8 cellular contexts compared by ENCODE assay signal in the genomic region with DNA sequence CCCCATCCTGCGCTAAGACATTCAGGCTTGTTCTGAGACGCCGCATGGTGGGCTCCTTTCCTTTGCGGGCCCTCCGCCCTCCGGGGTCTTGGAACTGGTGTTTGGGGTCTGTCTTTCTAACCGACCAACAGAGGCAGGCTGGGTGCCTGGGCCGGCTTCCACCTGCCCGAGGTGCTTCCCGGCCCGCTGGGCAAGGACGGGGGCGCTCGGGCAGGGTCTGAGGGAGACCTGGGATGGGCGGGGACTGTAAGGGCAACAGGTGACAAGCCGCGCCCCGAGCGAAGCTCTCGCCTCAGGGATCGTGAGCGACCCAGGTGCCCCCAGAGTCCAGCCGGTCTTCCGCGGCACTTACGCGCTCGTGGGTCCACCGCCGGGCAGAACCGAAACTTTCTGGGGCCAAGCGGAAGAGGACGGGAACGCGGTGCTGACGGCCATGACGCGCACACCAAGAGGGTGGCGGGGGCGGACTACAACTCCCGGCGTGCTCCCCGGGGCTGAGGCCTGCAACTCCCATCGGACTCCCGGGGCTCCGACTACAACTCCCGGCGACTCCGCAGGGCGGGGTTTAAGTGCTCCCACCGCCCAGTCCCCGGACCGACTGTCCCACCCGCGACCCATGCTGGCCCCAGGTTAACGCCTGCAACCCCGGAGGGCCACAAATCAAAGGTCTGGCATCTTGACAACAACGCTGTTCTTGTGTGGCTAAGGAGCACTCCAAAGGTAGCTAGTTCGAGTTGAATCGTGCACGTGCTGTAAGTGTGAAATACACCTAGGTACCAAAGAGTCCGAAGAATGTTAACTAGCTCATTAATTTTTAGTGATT. TPM values are rescaled to one million over a fixed set of nuclear protein-coding genes. Genes with fewer than 3 reads are reported as not detected.
DNase-seq lines count a peak whose midpoint lies in the region; FAIRE-seq and TF ChIP-seq lines count a peak whose summit lies in the region.

A gene (minus strand): TSS at position 455 of the 823 bp plus-strand sequence. CDS start 10,914 bp downstream, outside the sequence.

- H3K4me1 Mint-ChIP-seq in H9, result peaks cover 21 to 27% of the 10 kb centered on the region in 2 experiments

- H3T11ph ChIP-seq in H9 (ENCODE audit: low read length), result no peak within 1 kb of the TSS

- no peak within 1 kb of the TSS for H3K4ac ChIP-seq in H9 (ENCODE audit: low read depth, low read length)

- peak within 1 kb of the TSS; percentile 69 for H3K14ac ChIP-seq in H9 (ENCODE audit: insufficient read depth, low read length)

- no peaks in the 10 kb centered on the region for H3F3A ChIP-seq in MM.1S (ENCODE audit: insufficient read depth, low read length)
- peaks cover 11% of the 10 kb centered on the region for H3F3A ChIP-seq in SK-N-SH (replicated peaks; ENCODE audit: insufficient read depth)

- no peak within 1 kb of the TSS for H2BK120ac ChIP-seq in H9 (ENCODE audit: low read depth, low read length, poor library complexity, severe bottlenecking)

- H3K4me2 ChIP-seq in H9 (ENCODE audit: insufficient read depth, insufficient read length, low read length) (peak within 1 kb of the TSS; percentile 77), MM.1S (ENCODE audit: low read depth, low read length) (peak within 1 kb of the TSS; percentile 88), SK-N-SH (peak within 1 kb of the TSS; percentile 98)

- H3K79me2 ChIP-seq in H9 (ENCODE audit: insufficient read depth, low read length) (peaks cover 2% of the 10 kb centered on the region; the same call in 1 of the 2 replicates), MM.1S (ENCODE audit: low read length) (no peaks in the 10 kb centered on the region), SK-N-SH (ENCODE audit: insufficient read depth) (peaks cover 2% of the 10 kb centered on the region; the same call in 1 of the 2 replicates)

- H2AK5ac ChIP-seq in H9 (ENCODE audit: insufficient read length, low read length), result no peak within 1 kb of the TSS

- no peak within 1 kb of the TSS for H2BK5ac ChIP-seq in H9 (ENCODE audit: insufficient read length, low read length)

- H3K4me3 Mint-ChIP-seq in H9, result peak within 1 kb of the TSS; percentile 83 to 88

- TF ChIP-seq EP300 in SK-N-SH (IDR thresholded peaks at IDR 0.05; ENCODE audit: borderline replicate concordance in 1 of 2, low read depth in 1 of 2, low read length in 1 of 2), result no peak

- H3K36me3 Mint-ChIP-seq in H9 (ENCODE audit: insufficient read depth in 1 of 3, low read depth in 3 of 3), result peaks cover 0 to 3% (median 0%) of the 10 kb centered on the region in 3 experiments; a peak in 1 of 7 replicates

- CTCF ChIA-PET in SK-N-SH (lab: Yijun Ruan, JAX), result interaction anchor here (1.1 to 2.7 kb wide), 3 partner anchors 10 to 82 kb away, joined by 3 to 7 read pairs (median 4); no protein-coding TSS in a partner anchor

- H3K4me1 ChIP-seq in H9 (ENCODE audit: insufficient read depth, low read length) (peaks cover 13% of the 10 kb centered on the region; the same call in 1 of the 2 replicates), MM.1S (ENCODE audit: low read length) (peaks cover 15% of the 10 kb centered on the region), SK-N-SH (ENCODE audit: control insufficient read depth in 1 of 2, insufficient read depth in 2 of 2, low read depth in 1 of 2, low read length in 1 of 2) (peaks cover 8 to 17% of the 10 kb centered on the region in 2 experiments; a peak in 3 of 4 replicates)

- H2AFZ ChIP-seq in H9 (ENCODE audit: low read length) (peak within 1 kb of the TSS; percentile 43), MM.1S (ENCODE audit: low read length) (peak within 1 kb of the TSS; percentile 99), SK-N-SH (ENCODE audit: low read depth) (peak within 1 kb of the TSS; percentile 99)

- H4K5ac ChIP-seq in H9 (ENCODE audit: insufficient read length, low read depth, low read length), result no peak within 1 kb of the TSS

- H4K8ac ChIP-seq in H9 (replicated peaks; ENCODE audit: insufficient read length, low read depth, low read length), result no peak within 1 kb of the TSS

- H3K9me3 Mint-ChIP-seq in H9, result no peaks in the 10 kb centered on the region

- H3K23ac ChIP-seq in H9 (ENCODE audit: insufficient read length, low read depth, low read length), result no peak within 1 kb of the TSS

- no peak within 1 kb of the TSS for H3K18ac ChIP-seq in H9 (ENCODE audit: insufficient read length, low read depth, low read length)

- FAIRE-seq in G401.6 (lab: Jason Lieb, UNC), result peak; percentile 58

- H4K91ac ChIP-seq in H9 (ENCODE audit: insufficient read length, low read depth, low read length), result no peak within 1 kb of the TSS

- no peak within 1 kb of the TSS for H2BK12ac ChIP-seq in H9 (ENCODE audit: insufficient read length, low read depth, low read length)

- H4K20me1 ChIP-seq in H9 (ENCODE audit: control insufficient read depth, insufficient read depth, insufficient read length) (no peaks in the 10 kb centered on the region), MM.1S (ENCODE audit: insufficient read depth, low read length) (no peaks in the 10 kb centered on the region), SK-N-SH (ENCODE audit: insufficient read depth) (no peaks in the 10 kb centered on the region)

- H3K23me2 ChIP-seq in H9 (ENCODE audit: insufficient read length, low read depth, low read length, poor library complexity, severe bottlenecking), result peaks cover 3% of the 10 kb centered on the region

- DNase-seq in H9 (peak; percentile 94), MM.1S (peak; percentile 83), SK-N-SH (peak; percentile 97), globus pallidus (ENCODE audit: low spot score) (peak; percentile 89), nucleus accumbens (lab: John Stamatoyannopoulos, UW) (peak in 55 of 56 donors; percentile 55 to 95 (median 84)), superior temporal gyrus (ENCODE audit: extremely low spot score) (peak; percentile 89)
- DNase-seq in activated naive CD4-positive, alpha-beta T cell treated with anti-CD3 and anti-CD28 coated beads, Interleukin-2, amount 50 U/mL, for 16 hours, result peak; percentile 91

- POLR2A ChIA-PET in SK-N-SH (lab: Yijun Ruan, JAX), result no interaction called here

- H3K9me3 ChIP-seq in H9 (ENCODE audit: control insufficient read depth, low read depth, low read length) (no peaks in the 10 kb centered on the region), MM.1S (replicated peaks; ENCODE audit: insufficient read depth, low read length) (no peaks in the 10 kb centered on the region), SK-N-SH (no peaks in the 10 kb centered on the region)

- WGBS in H9 (ENCODE audit: extremely low coverage, insufficient read length, low lambda C conversion rate), result no CpG with 5 or more reads among the region's 62 CpGs
- 24% methylated on average over 10 of the region's 62 CpGs for WGBS in SK-N-SH (ENCODE audit: low lambda C conversion rate)

- TF ChIP-seq CTCF in H9 (conservative IDR thresholded peaks at IDR 0.05), result no peak
- TF ChIP-seq CTCF in MM.1S (IDR thresholded peaks at IDR 0.05; ENCODE audit: low read length), result no peak
- no peak for TF ChIP-seq CTCF in SK-N-SH (IDR thresholded peaks at IDR 0.05)

- TF ChIP-seq RAD21 in SK-N-SH (IDR thresholded peaks at IDR 0.05; ENCODE audit: low read length), result no peak

- H3K27ac Mint-ChIP-seq in H9, result peak within 1 kb of the TSS in 2 of 3 experiments; percentile 74 to 83; a peak in 4 of 7 replicates

- H3K27ac ChIP-seq in H9 (ENCODE audit: insufficient read length, low read depth, low read length), result no peak within 1 kb of the TSS
- H3K27ac ChIP-seq in MM.1S (ENCODE audit: low read length), result peak within 1 kb of the TSS; percentile 33; the same call in 1 of the 2 replicates
- peak within 1 kb of the TSS; percentile 33 to 43; a peak in 2 of 4 replicates for H3K27ac ChIP-seq in SK-N-SH (ENCODE audit: low read depth in 2 of 2, low read length in 1 of 2)

- no peaks in the 10 kb centered on the region for H3K36me3 ChIP-seq in MM.1S (replicated peaks; ENCODE audit: insufficient read depth, low read length)
- H3K36me3 ChIP-seq in SK-N-SH (replicated peaks in 1 of 2; ENCODE audit: control insufficient read depth in 1 of 2, insufficient read depth in 2 of 2, low read length in 1 of 2), result no peaks in the 10 kb centered on the region

- H3K9ac ChIP-seq in H9 (ENCODE audit: extremely low read depth, insufficient read length, low read length) (peak within 1 kb of the TSS; percentile 47), MM.1S (ENCODE audit: low read length) (peak within 1 kb of the TSS; percentile 68), SK-N-SH (peak within 1 kb of the TSS; percentile 83)

- no peak within 1 kb of the TSS for H2BK20ac ChIP-seq in H9 (ENCODE audit: low read depth, low read length, poor library complexity, severe bottlenecking)

- no peak within 1 kb of the TSS for H2BK15ac ChIP-seq in H9 (ENCODE audit: low read depth, low read length)

- peaks cover 13% of the 10 kb centered on the region for H3K27me3 Mint-ChIP-seq in H9 (ENCODE audit: low read depth)

- no peaks in the 10 kb centered on the region for H3K9me2 ChIP-seq in MM.1S (replicated peaks; ENCODE audit: insufficient read depth, low read length)
- no peaks in the 10 kb centered on the region for H3K9me2 ChIP-seq in SK-N-SH

- H3K27me3 ChIP-seq in H9 (ENCODE audit: insufficient read depth, low read length) (no peaks in the 10 kb centered on the region), MM.1S (replicated peaks; ENCODE audit: insufficient read depth, low read length) (no peaks in the 10 kb centered on the region), SK-N-SH (ENCODE audit: insufficient read depth) (no peaks in the 10 kb centered on the region; the same call in 1 of the 2 replicates)

- peak within 1 kb of the TSS; percentile 78 for H3K4me3 ChIP-seq in MM.1S (ENCODE audit: low read length)
- peak within 1 kb of the TSS; percentile 94 to 97 for H3K4me3 ChIP-seq in SK-N-SH (ENCODE audit: low read depth in 2 of 2, low read length in 1 of 2)

- H3K56ac ChIP-seq in H9 (ENCODE audit: insufficient read length, low read depth, low read length), result no peak within 1 kb of the TSS

- H3K79me1 ChIP-seq in H9 (ENCODE audit: insufficient read depth, low read depth, low read length, poor library complexity, severe bottlenecking), result no peaks in the 10 kb centered on the region

TF ChIP-seq in SK-N-SH, 30 proteins besides CTCF, POLR2A, EP300 and RAD21 (continues in another document):
- TF ChIP-seq GABPA (IDR thresholded peaks at IDR 0.05; ENCODE audit: low read depth), result peak; percentile 50; the same call in 1 of the 2 replicates
- peak; percentile 90 for TF ChIP-seq YY1 (IDR thresholded peaks at IDR 0.05; ENCODE audit: low read depth)
- peak; percentile 60; the same call in 1 of the 2 replicates for TF ChIP-seq ELF1 (IDR thresholded peaks at IDR 0.05)
- peak; percentile 59 for TF ChIP-seq POLR2AphosphoS5 (IDR thresholded peaks at IDR 0.05; ENCODE audit: low read depth, low read length)
- TF ChIP-seq FOXJ3 (CRISPR knock-in tag; IDR thresholded peaks at IDR 0.05), result no peak
- TF ChIP-seq SMC3 (IDR thresholded peaks at IDR 0.05; ENCODE audit: low read depth, low read length), result no peak
- no peak for TF ChIP-seq RCOR1 (IDR thresholded peaks at IDR 0.05; ENCODE audit: low read length)
- TF ChIP-seq, protein P1, sequence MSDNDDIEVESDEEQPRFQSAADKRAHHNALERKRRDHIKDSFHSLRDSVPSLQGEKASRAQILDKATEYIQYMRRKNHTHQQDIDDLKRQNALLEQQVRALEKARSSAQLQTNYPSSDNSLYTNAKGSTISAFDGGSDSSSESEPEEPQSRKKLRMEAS (IDR thresholded peaks at IDR 0.05; ENCODE audit: low read depth), result peak; percentile 78

RNA-seq across cellular contexts. Expression of the gene that starts here (rescaled TPM):
- 10.4 and 10.6 TPM in 2 replicates for total RNA-seq in H9 (2021)
- 5.5 and 5.7 TPM in 2 replicates for polyA plus RNA-seq in SK-N-SH (2012; rRNA removed)
- polyA plus RNA-seq in SK-N-SH (2012; cell fraction: cytosol; rRNA removed), result 5.2 and 6.2 TPM in 2 replicates
- polyA plus RNA-seq in SK-N-SH (2012; cell fraction: nucleus; rRNA removed), result 7.9 and 9.9 TPM in 2 replicates

Comparison
In these comparisons a context has a peak if more than half of its experiments do, and no peak if none do; other contexts are left out.
1. H2AFZ ChIP-seq: peak in every context shown above with its lines; median percentile 99 in MM.1S; 99 in SK-N-SH; 43 in H9.